ENCODE assay signal across 10 cellular contexts in the genomic region with DNA sequence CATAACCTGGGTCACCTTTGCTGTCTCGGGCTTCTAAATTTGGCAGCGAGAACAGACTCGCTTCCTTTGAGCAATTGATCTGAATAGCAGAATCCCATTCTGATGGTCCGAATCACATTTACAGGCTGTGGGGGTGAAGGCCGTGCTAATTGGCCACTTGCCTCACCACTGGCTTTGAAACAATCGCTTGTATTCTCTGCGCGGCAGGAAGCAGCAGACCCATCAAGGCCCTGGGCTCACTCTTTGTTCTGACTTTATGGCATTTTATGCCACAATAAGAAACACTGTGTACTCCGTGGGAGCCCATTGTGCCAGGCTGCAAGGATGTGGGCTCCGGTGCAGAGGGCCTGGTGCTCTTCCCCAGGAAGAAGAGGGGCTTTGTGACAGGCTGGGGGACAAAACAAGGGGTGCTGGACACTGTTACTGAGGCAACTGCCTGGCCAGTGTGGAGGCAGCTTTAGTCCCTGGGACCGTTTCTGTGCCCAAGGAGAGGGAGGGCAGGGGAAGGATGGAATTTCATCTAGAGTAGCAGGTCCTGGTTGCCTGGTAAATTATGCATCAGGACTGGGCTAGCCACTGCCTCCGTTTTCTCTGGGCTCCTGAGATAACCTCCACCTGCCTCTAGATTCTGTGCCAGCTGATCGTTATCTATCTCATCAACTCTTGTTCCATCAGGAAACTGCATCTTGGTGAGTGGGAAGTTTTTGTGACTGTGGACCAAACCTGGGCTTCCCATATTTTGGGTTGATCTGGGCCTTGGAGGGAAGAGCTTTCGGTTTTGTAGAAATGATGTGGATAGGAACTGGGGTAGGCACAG.
DNase-seq lines count a peak whose midpoint lies in the region; ATAC-seq, FAIRE-seq and TF ChIP-seq lines count a peak whose summit lies in the region.
"Had no signal": no experiment of that assay in that cellular context is flagged by ENCODE, and none has a peak within 500 bp of the region (broad histone marks: within the 10 kb centered on the region; RNA-seq: fewer than 3 reads in every experiment).

No MANE protein-coding gene starts in this region.

- no peak overlapping the region for H3K4ac ChIP-seq in H1 (replicated peaks; ENCODE audit: insufficient read length, low read depth, low read length)
- peak overlapping the region in 1 of 2 experiments; percentile 44 for H3K4ac ChIP-seq in mesenchymal stem cell (ENCODE audit: low read depth in 1 of 2, low read length in 2 of 2)

- H3K27me3 ChIP-seq in H1 (replicated peaks in 1 of 4; ENCODE audit: control insufficient read depth in 3 of 4, extremely low read depth in 1 of 4, insufficient read depth in 3 of 4, low read length in 3 of 4) = peaks cover 0 to 7% (median 1%) of the 10 kb centered on the region in 4 experiments; a peak in 4 of 7 replicates
- H3K27me3 ChIP-seq in mesenchymal stem cell (ENCODE audit: control insufficient read depth in 1 of 2, insufficient read depth in 1 of 2, low read length in 2 of 2) = no peaks in the 10 kb centered on the region
- H3K27me3 ChIP-seq in upper lobe of right lung = no peaks in the 10 kb centered on the region

- H3K4me3 Mint-ChIP-seq in activated CD4-positive, alpha-beta T cell treated with anti-CD3 and anti-CD28 coated beads, Interleukin-2, amount 10 ng/mL, durations not matched to agents 7 days and 5 days = no peak overlapping the region

- H3K27ac ChIP-seq in H1 (ENCODE audit: low read depth, low read length) (0 out of 2 replicates have a peak overlapping the region, but pooled peaks have one; percentile 25), mesenchymal stem cell (ENCODE audit: low read length, poor library complexity, severe bottlenecking) (peak overlapping the region; percentile 33), upper lobe of right lung (no peak overlapping the region)

- ATAC-seq in upper lobe of right lung = no peak
- ATAC-seq in GM21737 (IDR thresholded peaks at IDR 0.05; ENCODE audit: unreplicated experiment) = no peak

- TF ChIP-seq EP300 in H1 (IDR thresholded peaks at IDR 0.05; ENCODE audit: borderline replicate concordance in 1 of 2, low read depth in 2 of 2, low read length in 2 of 2) = no peak

- no peak overlapping the region for H2BK120ac ChIP-seq in H1 (replicated peaks; ENCODE audit: low read depth, low read length)
- no peak overlapping the region for H2BK120ac ChIP-seq in mesenchymal stem cell (ENCODE audit: low read depth, low read length)

- TF ChIP-seq RAD21 in H1 (IDR thresholded peaks at IDR 0.05 in 1 of 2, conservative IDR thresholded peaks at IDR 0.05 in 1 of 2; ENCODE audit: low read depth in 2 of 2, low read length in 2 of 2) = peak in 1 of 2 experiments; percentile 15; a peak in 2 of 4 replicates

- H2BK15ac ChIP-seq in H1 (ENCODE audit: low read length) (no peak overlapping the region), mesenchymal stem cell (ENCODE audit: low read depth, poor library complexity, severe bottlenecking) (no peak overlapping the region)

- H3K36me3 ChIP-seq in H1 (ENCODE audit: control insufficient read depth in 2 of 4, insufficient read depth in 4 of 4, low read length in 3 of 4) (no peaks in the 10 kb centered on the region; a peak in 1 of 8 replicates), mesenchymal stem cell (ENCODE audit: control insufficient read depth in 1 of 2, insufficient read depth in 2 of 2, low read depth in 1 of 2, low read length in 2 of 2) (no peaks in the 10 kb centered on the region), upper lobe of right lung (no peaks in the 10 kb centered on the region)

- H2BK20ac ChIP-seq in H1 (ENCODE audit: low read length) = peak overlapping the region; percentile 64; the same call in 1 of the 2 replicates

- peak; percentile 39 for FAIRE-seq in H1 (lab: Jason Lieb, UNC)
- FAIRE-seq: D721Med had no signal

- no peak overlapping the region for H4K5ac ChIP-seq in H1 (ENCODE audit: insufficient read length, low read depth, low read length)

- H3K23me2 ChIP-seq in H1 (ENCODE audit: low read depth, low read length) = peaks cover 19% of the 10 kb centered on the region; the same call in 1 of the 2 replicates

- H2AK5ac ChIP-seq in H1 (ENCODE audit: low read depth, low read length) (no peak overlapping the region; the same call in 1 of the 2 replicates), mesenchymal stem cell (ENCODE audit: low read length, severe bottlenecking) (peak overlapping the region; percentile 49)

- H2BK5ac ChIP-seq in H1 (ENCODE audit: low read depth, low read length) = peak overlapping the region; percentile 88
- H2BK5ac ChIP-seq in mesenchymal stem cell (ENCODE audit: low read depth, low read length, poor library complexity, severe bottlenecking) = no peak overlapping the region

- DNase-seq in activated CD4-positive, alpha-beta T cell treated with anti-CD3 and anti-CD28 coated beads, Interleukin-2, amount 10 ng/mL, durations not matched to agents 7 days and 5 days = no peak
- no peak for DNase-seq in activated CD4-positive, alpha-beta T cell treated with anti-CD3 and anti-CD28 coated beads, Interleukin-2, amount 50 U/mL, for 1 hour
- DNase-seq in H1 (ENCODE audit: low read depth in 1 of 2, low spot score in 2 of 2) (peak; percentile 51 to 69), mesenchymal stem cell (peak; percentile 17), upper lobe of right lung (peak; percentile 47)
- no peak for DNase-seq in stimulated activated CD4-positive, alpha-beta T cell treated with anti-CD3 and anti-CD28 coated beads, Interleukin-1b, Interleukin-23, amount 100 ng/mL, for 48 hours
- DNase-seq in activated CD4-positive, CD25-positive, alpha-beta regulatory T cell treated with anti-CD3 and anti-CD28 coated beads, Interleukin-2, amount 50 U/mL, for 72 hours = no peak
- DNase-seq: activated naive CD4-positive, alpha-beta T cell treated with Interleukin-2 at 50 U/mL for 16 hours had no signal

- no peak overlapping the region for H3K56ac ChIP-seq in H1 (replicated peaks; ENCODE audit: insufficient read length, low read depth, low read length)

- H3K4me3 ChIP-seq in H1 (ENCODE audit: extremely low read depth in 1 of 4, insufficient read depth in 2 of 4, low read depth in 3 of 4, low read length in 4 of 4) = peak overlapping the region; percentile 42 to 74 (median 51); a peak in 7 of 8 replicates
- peak overlapping the region in 1 of 2 experiments; percentile 82 for H3K4me3 ChIP-seq in mesenchymal stem cell (ENCODE audit: insufficient read depth in 1 of 2, low read depth in 1 of 2, low read length in 2 of 2)
- H3K4me3 ChIP-seq in upper lobe of right lung = no peak overlapping the region

- no peak overlapping the region for H4K8ac ChIP-seq in H1 (ENCODE audit: extremely low read depth, insufficient read depth, low read length)
- peak overlapping the region; percentile 84 for H4K8ac ChIP-seq in mesenchymal stem cell (ENCODE audit: low read length)

- H3K9ac ChIP-seq in H1 (replicated peaks in 1 of 4; ENCODE audit: extremely low read depth in 1 of 4, low read depth in 3 of 4, low read length in 3 of 4) (peak overlapping the region in 1 of 4 experiments; percentile 31; a peak in 2 of 7 replicates), mesenchymal stem cell (ENCODE audit: low read length) (no peak overlapping the region)

- H3K79me1 ChIP-seq in H1 (ENCODE audit: low read depth, low read length) = no peaks in the 10 kb centered on the region
- peaks cover 20% of the 10 kb centered on the region for H3K79me1 ChIP-seq in mesenchymal stem cell (replicated peaks; ENCODE audit: low read length, poor library complexity, severe bottlenecking)

- H3K4me2 ChIP-seq in H1 (ENCODE audit: insufficient read depth in 1 of 2, low read depth in 2 of 2, low read length in 2 of 2) = peak overlapping the region; percentile 70 to 87
- H3K4me2 ChIP-seq in mesenchymal stem cell (ENCODE audit: low read length, poor library complexity, severe bottlenecking) = peak overlapping the region; percentile 89

- H3K14ac ChIP-seq in H1 (ENCODE audit: insufficient read length) = no peak overlapping the region
- H3K14ac ChIP-seq in mesenchymal stem cell (ENCODE audit: low read length in 2 of 2) = no peak overlapping the region

- H3K9me3 ChIP-seq in H1 (ENCODE audit: insufficient read depth in 2 of 2, low read depth in 1 of 2, low read length in 1 of 2) (peaks cover 7 to 11% of the 10 kb centered on the region in 2 experiments), mesenchymal stem cell (ENCODE audit: control insufficient read depth, low read length) (peaks cover 19% of the 10 kb centered on the region), upper lobe of right lung (no peaks in the 10 kb centered on the region)

- no peak for TF ChIP-seq POLR2A in H1 (IDR thresholded peaks at IDR 0.05; ENCODE audit: control extremely low read depth in 1 of 2, low read depth in 2 of 2, low read length in 2 of 2)

- H3K4me1 ChIP-seq in H1 (replicated peaks in 1 of 4; ENCODE audit: control insufficient read depth in 3 of 4, insufficient read depth in 4 of 4, low read length in 3 of 4) = peaks cover 7 to 22% (median 13%) of the 10 kb centered on the region in 4 experiments
- peaks cover 22% of the 10 kb centered on the region for H3K4me1 ChIP-seq in mesenchymal stem cell (ENCODE audit: control insufficient read depth, insufficient read depth, low read depth, low read length)
- H3K4me1 ChIP-seq in upper lobe of right lung = peaks cover 17% of the 10 kb centered on the region

- peaks cover 38% of the 10 kb centered on the region for H3K27me3 Mint-ChIP-seq in activated CD4-positive, alpha-beta T cell treated with anti-CD3 and anti-CD28 coated beads, Interleukin-2, amount 10 ng/mL, durations not matched to agents 7 days and 5 days

- peak overlapping the region; percentile 20 for H3K27ac Mint-ChIP-seq in activated CD4-positive, alpha-beta T cell treated with anti-CD3 and anti-CD28 coated beads, Interleukin-2, amount 10 ng/mL, durations not matched to agents 7 days and 5 days

- H3K9me3 Mint-ChIP-seq in activated CD4-positive, alpha-beta T cell treated with anti-CD3 and anti-CD28 coated beads, Interleukin-2, amount 10 ng/mL, durations not matched to agents 7 days and 5 days = peaks cover 2% of the 10 kb centered on the region

- peak overlapping the region; percentile 77 for H4K91ac ChIP-seq in H1 (replicated peaks; ENCODE audit: insufficient read length, low read length)
- H4K91ac ChIP-seq in mesenchymal stem cell (ENCODE audit: low read length) = peak overlapping the region; percentile 52

- peaks cover 5% of the 10 kb centered on the region for H3K4me1 Mint-ChIP-seq in activated CD4-positive, alpha-beta T cell treated with anti-CD3 and anti-CD28 coated beads, Interleukin-2, amount 10 ng/mL, durations not matched to agents 7 days and 5 days

- H3K23ac ChIP-seq in H1 (ENCODE audit: insufficient read length) (no peak overlapping the region), mesenchymal stem cell (ENCODE audit: low read length in 2 of 2) (no peak overlapping the region)

- H3K18ac ChIP-seq in H1 (ENCODE audit: extremely low read depth, low read length) = peak overlapping the region; percentile 89
- H3K18ac ChIP-seq in mesenchymal stem cell (ENCODE audit: low read depth in 1 of 2, low read length in 2 of 2) = peak overlapping the region; percentile 24 to 38

- no peaks in the 10 kb centered on the region for H4K20me1 ChIP-seq in H1 (replicated peaks in 1 of 2; ENCODE audit: control insufficient read depth in 1 of 2, insufficient read depth in 2 of 2, low read length in 2 of 2)

- TF ChIP-seq CTCF in H1 (IDR thresholded peaks at IDR 0.05; ENCODE audit: control extremely low read depth in 1 of 3, insufficient read depth in 1 of 3, low read depth in 1 of 3, low read length in 3 of 3) (no peak), upper lobe of right lung (IDR thresholded peaks at IDR 0.05) (no peak)

- intact Hi-C loops in upper lobe of right lung (cut with DNase I) = loop anchor here (10.0 kb wide), 1 partner anchor 269 kb away; no protein-coding TSS in a partner anchor

- H2AFZ ChIP-seq in H1 (ENCODE audit: low read length) (no peak overlapping the region), mesenchymal stem cell (ENCODE audit: low read depth, low read length) (peak overlapping the region; percentile 6)

- H3K79me2 ChIP-seq in H1 (ENCODE audit: control insufficient read depth in 1 of 2, insufficient read depth in 2 of 2, low read length in 2 of 2) = no peaks in the 10 kb centered on the region

- H2BK12ac ChIP-seq in H1 (ENCODE audit: low read depth, low read length) (peak overlapping the region; percentile 82; the same call in 1 of the 2 replicates), mesenchymal stem cell (ENCODE audit: low read length in 2 of 2) (peak overlapping the region in 1 of 2 experiments; percentile 34)

- CTCF ChIA-PET in activated CD4-positive, alpha-beta T cell treated with anti-CD3 and anti-CD28 coated beads, Interleukin-2, amount 10 ng/mL, durations not matched to agents 7 days and 5 days (lab: Charles Lee) = no interaction called here
- CTCF ChIA-PET in H1 (lab: Charles Lee; ENCODE audit: partially characterized antibody) = interaction anchor here (1.0 to 2.1 kb wide), 6 partner anchors 13 to 274 kb away, joined by 3 to 6 read pairs (median 4); no protein-coding TSS in a partner anchor

- 10% methylated on average over 14 of the region's 14 CpGs; no CpG with 5 or more reads in 1 of the 2 experiments for WGBS in H1 (ENCODE audit: extremely low coverage in 1 of 2, insufficient coverage in 1 of 2, insufficient read length in 1 of 2, insufficient replicate concordance in 2 of 2, low coverage in 1 of 2, low lambda C conversion rate in 2 of 2, missing lambda C conversion rate in 1 of 2), 2 experiments
- WGBS in mesenchymal stem cell = 24% methylated on average over 13 of the region's 14 CpGs

- no peaks in the 10 kb centered on the region for H3K36me3 Mint-ChIP-seq in activated CD4-positive, alpha-beta T cell treated with anti-CD3 and anti-CD28 coated beads, Interleukin-2, amount 10 ng/mL, durations not matched to agents 7 days and 5 days (ENCODE audit: low read depth)

- POLR2A ChIA-PET in activated CD4-positive, alpha-beta T cell treated with anti-CD3 and anti-CD28 coated beads, Interleukin-2, amount 10 ng/mL, durations not matched to agents 7 days and 5 days (lab: Charles Lee) = no interaction called here
- POLR2A ChIA-PET in H1 (lab: Charles Lee; ENCODE audit: partially characterized antibody) = interaction anchor here (0.8 to 1.9 kb wide), 5 partner anchors 13 to 260 kb away, joined by 3 to 7 read pairs (median 3); no protein-coding TSS in a partner anchor

Comparison
In these comparisons a context has a peak if more than half of its experiments do, and no peak if none do; other contexts are left out.
1. DNase-seq: peak in H1 (2 of 2), mesenchymal stem cell (single experiment) and upper lobe of right lung (single experiment); none in activated CD4-positive, alpha-beta T cell treated with anti-CD3 and anti-CD28 coated beads, Interleukin-2, amount 10 ng/mL, durations not matched to agents 7 days and 5 days (single experiment), activated CD4-positive, alpha-beta T cell treated with anti-CD3 and anti-CD28 coated beads, Interleukin-2, amount 50 U/mL, for 1 hour (single experiment), stimulated activated CD4-positive, alpha-beta T cell treated with anti-CD3 and anti-CD28 coated beads, Interleukin-1b, Interleukin-23, amount 100 ng/mL, for 48 hours (single experiment) and activated CD4-positive, CD25-positive, alpha-beta regulatory T cell treated with anti-CD3 and anti-CD28 coated beads, Interleukin-2, amount 50 U/mL, for 72 hours (single experiment).